Comparison of ENCODE assay signal across 35 cellular contexts in genomic region chr22:49153921-49154320, GRCh38.
"Had no signal": no experiment of that assay in that cellular context is flagged by ENCODE, and none has a peak within 500 bp of the region (broad histone marks: within the 10 kb centered on the region; RNA-seq: fewer than 3 reads in every experiment).

No MANE protein-coding gene starts in this region.

- H3K4me1 Mint-ChIP-seq: activated B cell treated with CpG ODN at 0.5 μM for 24 hours; activated CD4-positive, alpha-beta T cell treated with anti-CD3 and anti-CD28 coated beads, Interleukin-2, amount 10 ng/mL, durations not matched to agents 7 days and 5 days; activated naive CD4-positive, alpha-beta T cell treated with anti-CD3 and anti-CD28 coated beads, Interleukin-2, amount 10 ng/mL, durations not matched to agents 7 days and 5 days; activated T-helper 17 cell treated with anti-CD3 and anti-CD28 coated beads, Interleukin-2, amount 50 U/mL, for 72 hours; central memory CD8-positive, alpha-beta T cell had no signal

- ATAC-seq: activated CD4-positive, CD25-positive, alpha-beta regulatory T cell treated with anti-CD3 and anti-CD28 coated beads, Interleukin-2, amount 50 U/mL, for 24 hours; activated CD8-positive, alpha-beta T cell treated with anti-CD3 and anti-CD28 coated beads for 36 hours; activated naive CD4-positive, alpha-beta T cell treated with anti-CD3 and anti-CD28 coated beads, Interleukin-2, amount 50 U/mL, for 72 hours; activated T-cell treated with anti-CD3 and anti-CD28 coated beads, Interleukin-2, amount 50 U/mL, for 72 hours; activated T-helper 17 cell treated with anti-CD3 and anti-CD28 coated beads, Interleukin-2, amount 50 U/mL, for 72 hours; effector memory CD8-positive, alpha-beta T cell; foreskin keratinocyte; gastrocnemius medialis; SK-N-SH treated with all-trans-retinoic acid at 6 μM for 48 hours; T-helper 17 cell had no signal

- H3K9me3 Mint-ChIP-seq: activated CD4-positive, alpha-beta T cell treated with anti-CD3 and anti-CD28 coated beads, Interleukin-2, amount 10 ng/mL, durations not matched to agents 7 days and 5 days; activated naive CD4-positive, alpha-beta T cell treated with anti-CD3 and anti-CD28 coated beads, Interleukin-2, amount 50 U/mL, for 72 hours; activated T-cell treated with anti-CD3 and anti-CD28 coated beads, Interleukin-2, amount 50 U/mL, for 24 hours; brain; central memory CD8-positive, alpha-beta T cell; T-helper 2 cell treated with Interferon-gamma antibody and Interleukin-4, amounts not matched to agents 5 μg/mL and 100 μg/mL, for 36 hours had no signal

- DNase-seq: activated B cell treated with CpG ODN at 0.5 μM for 24 hours; activated CD4-positive, alpha-beta T cell treated with anti-CD3 and anti-CD28 coated beads for 4 hours; activated CD4-positive, alpha-beta T cell treated with anti-CD3 and anti-CD28 coated beads, Interleukin-2, amount 10 ng/mL, durations not matched to agents 7 days and 5 days; activated CD4-positive, alpha-beta T cell treated with anti-CD3 and anti-CD28 coated beads, Interleukin-2, amount 50 U/mL, for 4 hours; activated CD8-positive, alpha-beta memory T cell treated with anti-CD3 and anti-CD28 coated beads for 24 hours; activated CD8-positive, alpha-beta T cell treated with anti-CD3 and anti-CD28 coated beads for 36 hours; activated gamma-delta T cell; activated naive CD4-positive, alpha-beta T cell; activated naive CD4-positive, alpha-beta T cell treated with anti-CD3 and anti-CD28 coated beads, Interleukin-2, amount 10 ng/mL, durations not matched to agents 7 days and 5 days; activated naive CD8-positive, alpha-beta T cell treated with anti-CD3 and anti-CD28 coated beads, Interleukin-2, amount 10 ng/mL, durations not matched to agents 7 days and 5 days; activated T-cell treated with anti-CD3 and anti-CD28 coated beads for 4 hours; activated T-cell treated with anti-CD3 and anti-CD28 coated beads, Interleukin-2, amount 50 U/mL, for 24 hours; activated T-cell treated with anti-CD3 and anti-CD28 coated beads, Interleukin-2, amount 50 U/mL, for 72 hours; cortex of kidney; dermis blood vessel endothelial cell; effector CD4-positive, alpha-beta T cell; effector memory CD8-positive, alpha-beta T cell; erythroblast; foreskin keratinocyte; gastrocnemius medialis; T-helper 1 cell; T-helper 17 cell; T1000; WERI-Rb-1 had no signal

- H3K27me3 Mint-ChIP-seq: activated B cell treated with CpG ODN at 0.5 μM for 24 hours; activated CD4-positive, alpha-beta T cell treated with anti-CD3 and anti-CD28 coated beads, Interleukin-2, amount 10 ng/mL, durations not matched to agents 7 days and 5 days; activated CD8-positive, alpha-beta T cell treated with anti-CD3 and anti-CD28 coated beads for 36 hours; activated naive CD4-positive, alpha-beta T cell treated with anti-CD3 and anti-CD28 coated beads, Interleukin-2, amount 10 ng/mL, durations not matched to agents 7 days and 5 days had no signal

- H3K4me3 ChIP-seq: ascending aorta, breast epithelium, cardiac muscle cell, esophagus muscularis mucosa, gastrocnemius medialis had no signal

- H3K9me3 ChIP-seq: ascending aorta, esophagus muscularis mucosa, gastrocnemius medialis had no signal

- H3K27ac ChIP-seq: ascending aorta, breast epithelium, cardiac muscle cell, esophagus muscularis mucosa, foreskin keratinocyte, gastrocnemius medialis, WERI-Rb-1 had no signal

- H3K27me3 ChIP-seq: ascending aorta, cardiac muscle cell, foreskin keratinocyte had no signal

- H3K36me3 Mint-ChIP-seq: activated naive CD4-positive, alpha-beta T cell treated with anti-CD3 and anti-CD28 coated beads, Interleukin-2, amount 10 ng/mL, durations not matched to agents 7 days and 5 days; activated naive CD4-positive, alpha-beta T cell treated with anti-CD3 and anti-CD28 coated beads, Interleukin-2, amount 50 U/mL, for 72 hours; activated naive CD8-positive, alpha-beta T cell treated with anti-CD3 and anti-CD28 coated beads, Interleukin-2, amount 10 ng/mL, durations not matched to agents 7 days and 5 days; brain had no signal

- H3K4me1 ChIP-seq: ascending aorta, breast epithelium, esophagus muscularis mucosa, foreskin keratinocyte, gastrocnemius medialis had no signal

- H3K36me3 ChIP-seq: ascending aorta, breast epithelium, cardiac muscle cell, esophagus muscularis mucosa, gastrocnemius medialis, WERI-Rb-1 had no signal

- H3K27ac Mint-ChIP-seq: activated B cell treated with CpG ODN at 0.5 μM for 24 hours; activated CD4-positive, alpha-beta T cell treated with anti-CD3 and anti-CD28 coated beads, Interleukin-2, amount 10 ng/mL, durations not matched to agents 7 days and 5 days; activated CD8-positive, alpha-beta T cell treated with anti-CD3 and anti-CD28 coated beads for 36 hours; activated naive CD4-positive, alpha-beta T cell treated with anti-CD3 and anti-CD28 coated beads, Interleukin-2, amount 10 ng/mL, durations not matched to agents 7 days and 5 days; activated naive CD4-positive, alpha-beta T cell treated with anti-CD3 and anti-CD28 coated beads, Interleukin-2, amount 50 U/mL, for 72 hours; activated naive CD8-positive, alpha-beta T cell treated with anti-CD3 and anti-CD28 coated beads, Interleukin-2, amount 10 ng/mL, durations not matched to agents 7 days and 5 days; activated T-cell treated with anti-CD3 and anti-CD28 coated beads, Interleukin-2, amount 50 U/mL, for 24 hours; activated T-cell treated with anti-CD3 and anti-CD28 coated beads, Interleukin-2, amount 50 U/mL, for 72 hours; activated T-helper 17 cell treated with anti-CD3 and anti-CD28 coated beads, Interleukin-2, amount 50 U/mL, for 72 hours; brain; effector memory CD8-positive, alpha-beta T cell; T-helper 17 cell; T-helper 2 cell treated with Interferon-gamma antibody and Interleukin-4, amounts not matched to agents 5 μg/mL and 100 μg/mL, for 36 hours had no signal

- H3K4me3 Mint-ChIP-seq: activated B cell treated with CpG ODN at 0.5 μM for 24 hours; activated CD4-positive, alpha-beta T cell treated with anti-CD3 and anti-CD28 coated beads, Interleukin-2, amount 10 ng/mL, durations not matched to agents 7 days and 5 days; activated CD8-positive, alpha-beta T cell treated with anti-CD3 and anti-CD28 coated beads for 36 hours; activated naive CD4-positive, alpha-beta T cell treated with anti-CD3 and anti-CD28 coated beads, Interleukin-2, amount 10 ng/mL, durations not matched to agents 7 days and 5 days; activated naive CD8-positive, alpha-beta T cell treated with anti-CD3 and anti-CD28 coated beads, Interleukin-2, amount 10 ng/mL, durations not matched to agents 7 days and 5 days; activated T-cell treated with anti-CD3 and anti-CD28 coated beads, Interleukin-2, amount 50 U/mL, for 24 hours; activated T-cell treated with anti-CD3 and anti-CD28 coated beads, Interleukin-2, amount 50 U/mL, for 72 hours; activated T-helper 17 cell treated with anti-CD3 and anti-CD28 coated beads, Interleukin-2, amount 50 U/mL, for 72 hours; brain; central memory CD8-positive, alpha-beta T cell; effector memory CD8-positive, alpha-beta T cell; T-helper 17 cell; T-helper 2 cell treated with Interferon-gamma antibody and Interleukin-4, amounts not matched to agents 5 μg/mL and 100 μg/mL, for 36 hours had no signal
